Comparison of ENCODE assay signal across 2 cellular contexts in the genomic region with DNA sequence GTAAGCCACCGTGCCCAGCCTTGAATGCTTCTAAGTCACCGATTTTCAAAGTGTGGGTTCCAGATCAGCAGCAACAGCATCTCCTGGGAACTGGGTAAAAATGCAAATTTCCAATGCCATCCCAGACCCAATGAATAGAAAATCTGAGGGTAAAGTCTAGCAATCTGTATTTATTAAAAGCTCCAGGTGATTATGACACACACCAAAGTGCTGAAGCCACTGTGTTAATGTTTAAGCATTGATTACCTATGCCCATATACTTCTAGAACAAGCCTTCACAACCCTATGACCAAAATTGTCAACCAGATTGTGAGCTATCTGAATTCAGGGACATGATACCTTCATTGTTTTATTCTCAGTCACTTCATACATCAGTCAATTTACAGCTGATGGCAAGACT.
TF ChIP-seq lines count a peak whose summit lies in the region.

No MANE protein-coding gene starts in this region.

TF ChIP-seq in liver, 16 proteins besides CTCF, POLR2A, EP300 and RAD21 (continued from another document):
- TF ChIP-seq HNF4A (conservative IDR thresholded peaks at IDR 0.05) (peak; percentile 77 to 81), FOXA2 (IDR thresholded peaks at IDR 0.05) (no peak), RXRA (IDR thresholded peaks at IDR 0.05) (peak; percentile 25 to 29), JUND (IDR thresholded peaks at IDR 0.05) (no peak)
- TF ChIP-seq, protein P1, sequence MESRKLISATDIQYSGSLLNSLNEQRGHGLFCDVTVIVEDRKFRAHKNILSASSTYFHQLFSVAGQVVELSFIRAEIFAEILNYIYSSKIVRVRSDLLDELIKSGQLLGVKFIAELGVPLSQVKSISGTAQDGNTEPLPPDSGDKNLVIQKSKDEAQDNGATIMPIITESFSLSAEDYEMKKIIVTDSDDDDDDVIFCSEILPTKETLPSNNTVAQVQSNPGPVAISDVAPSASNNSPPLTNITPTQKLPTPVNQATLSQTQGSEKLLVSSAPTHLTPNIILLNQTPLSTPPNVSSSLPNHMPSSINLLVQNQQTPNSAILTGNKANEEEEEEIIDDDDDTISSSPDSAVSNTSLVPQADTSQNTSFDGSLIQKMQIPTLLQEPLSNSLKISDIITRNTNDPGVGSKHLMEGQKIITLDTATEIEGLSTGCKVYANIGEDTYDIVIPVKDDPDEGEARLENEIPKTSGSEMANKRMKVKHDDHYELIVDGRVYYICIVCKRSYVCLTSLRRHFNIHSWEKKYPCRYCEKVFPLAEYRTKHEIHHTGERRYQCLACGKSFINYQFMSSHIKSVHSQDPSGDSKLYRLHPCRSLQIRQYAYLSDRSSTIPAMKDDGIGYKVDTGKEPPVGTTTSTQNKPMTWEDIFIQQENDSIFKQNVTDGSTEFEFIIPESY (IDR thresholded peaks at IDR 0.05) = no peak
- TF ChIP-seq, protein P2, sequence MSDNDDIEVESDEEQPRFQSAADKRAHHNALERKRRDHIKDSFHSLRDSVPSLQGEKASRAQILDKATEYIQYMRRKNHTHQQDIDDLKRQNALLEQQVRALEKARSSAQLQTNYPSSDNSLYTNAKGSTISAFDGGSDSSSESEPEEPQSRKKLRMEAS (IDR thresholded peaks at IDR 0.05) = peak; percentile 29

TF ChIP-seq in HepG2, 621 proteins besides CTCF, POLR2A, EP300 and RAD21 (continued from another document):
- TF ChIP-seq, protein P3, sequence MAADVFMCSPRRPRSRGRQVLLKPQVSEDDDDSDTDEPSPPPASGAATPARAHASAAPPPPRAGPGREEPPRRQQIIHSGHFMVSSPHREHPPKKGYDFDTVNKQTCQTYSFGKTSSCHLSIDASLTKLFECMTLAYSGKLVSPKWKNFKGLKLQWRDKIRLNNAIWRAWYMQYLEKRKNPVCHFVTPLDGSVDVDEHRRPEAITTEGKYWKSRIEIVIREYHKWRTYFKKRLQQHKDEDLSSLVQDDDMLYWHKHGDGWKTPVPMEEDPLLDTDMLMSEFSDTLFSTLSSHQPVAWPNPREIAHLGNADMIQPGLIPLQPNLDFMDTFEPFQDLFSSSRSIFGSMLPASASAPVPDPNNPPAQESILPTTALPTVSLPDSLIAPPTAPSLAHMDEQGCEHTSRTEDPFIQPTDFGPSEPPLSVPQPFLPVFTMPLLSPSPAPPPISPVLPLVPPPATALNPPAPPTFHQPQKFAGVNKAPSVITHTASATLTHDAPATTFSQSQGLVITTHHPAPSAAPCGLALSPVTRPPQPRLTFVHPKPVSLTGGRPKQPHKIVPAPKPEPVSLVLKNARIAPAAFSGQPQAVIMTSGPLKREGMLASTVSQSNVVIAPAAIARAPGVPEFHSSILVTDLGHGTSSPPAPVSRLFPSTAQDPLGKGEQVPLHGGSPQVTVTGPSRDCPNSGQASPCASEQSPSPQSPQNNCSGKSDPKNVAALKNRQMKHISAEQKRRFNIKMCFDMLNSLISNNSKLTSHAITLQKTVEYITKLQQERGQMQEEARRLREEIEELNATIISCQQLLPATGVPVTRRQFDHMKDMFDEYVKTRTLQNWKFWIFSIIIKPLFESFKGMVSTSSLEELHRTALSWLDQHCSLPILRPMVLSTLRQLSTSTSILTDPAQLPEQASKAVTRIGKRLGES (CRISPR knock-in tag; IDR thresholded peaks at IDR 0.05; ENCODE audit: borderline replicate concordance) = no peak
- no peak for TF ChIP-seq SATB2 (CRISPR knock-in tag; IDR thresholded peaks at IDR 0.05)
- no peak for TF ChIP-seq ZNF343 (CRISPR knock-in tag; IDR thresholded peaks at IDR 0.05)
- TF ChIP-seq, protein P4, sequence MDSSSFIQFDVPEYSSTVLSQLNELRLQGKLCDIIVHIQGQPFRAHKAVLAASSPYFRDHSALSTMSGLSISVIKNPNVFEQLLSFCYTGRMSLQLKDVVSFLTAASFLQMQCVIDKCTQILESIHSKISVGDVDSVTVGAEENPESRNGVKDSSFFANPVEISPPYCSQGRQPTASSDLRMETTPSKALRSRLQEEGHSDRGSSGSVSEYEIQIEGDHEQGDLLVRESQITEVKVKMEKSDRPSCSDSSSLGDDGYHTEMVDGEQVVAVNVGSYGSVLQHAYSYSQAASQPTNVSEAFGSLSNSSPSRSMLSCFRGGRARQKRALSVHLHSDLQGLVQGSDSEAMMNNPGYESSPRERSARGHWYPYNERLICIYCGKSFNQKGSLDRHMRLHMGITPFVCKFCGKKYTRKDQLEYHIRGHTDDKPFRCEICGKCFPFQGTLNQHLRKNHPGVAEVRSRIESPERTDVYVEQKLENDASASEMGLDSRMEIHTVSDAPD (CRISPR knock-in tag; IDR thresholded peaks at IDR 0.05) = no peak
- TF ChIP-seq ZZZ3 (CRISPR knock-in tag; IDR thresholded peaks at IDR 0.05; ENCODE audit: borderline replicate concordance) = no peak
- TF ChIP-seq ZNF7 (CRISPR knock-in tag; IDR thresholded peaks at IDR 0.05) = no peak
- TF ChIP-seq ZNF713 (CRISPR knock-in tag; IDR thresholded peaks at IDR 0.05) = no peak
- TF ChIP-seq ZNF253 (CRISPR knock-in tag; IDR thresholded peaks at IDR 0.05; ENCODE audit: borderline replicate concordance) = no peak
- TF ChIP-seq ARHGAP35 (CRISPR knock-in tag; IDR thresholded peaks at IDR 0.05; ENCODE audit: borderline replicate concordance) = no peak
- TF ChIP-seq ATF7 (IDR thresholded peaks at IDR 0.05) = no peak
- no peak for TF ChIP-seq ATF7 (CRISPR knock-in tag; IDR thresholded peaks at IDR 0.05)
- TF ChIP-seq ISX (CRISPR knock-in tag; conservative IDR thresholded peaks at IDR 0.05) = no peak
- TF ChIP-seq, protein P5, sequence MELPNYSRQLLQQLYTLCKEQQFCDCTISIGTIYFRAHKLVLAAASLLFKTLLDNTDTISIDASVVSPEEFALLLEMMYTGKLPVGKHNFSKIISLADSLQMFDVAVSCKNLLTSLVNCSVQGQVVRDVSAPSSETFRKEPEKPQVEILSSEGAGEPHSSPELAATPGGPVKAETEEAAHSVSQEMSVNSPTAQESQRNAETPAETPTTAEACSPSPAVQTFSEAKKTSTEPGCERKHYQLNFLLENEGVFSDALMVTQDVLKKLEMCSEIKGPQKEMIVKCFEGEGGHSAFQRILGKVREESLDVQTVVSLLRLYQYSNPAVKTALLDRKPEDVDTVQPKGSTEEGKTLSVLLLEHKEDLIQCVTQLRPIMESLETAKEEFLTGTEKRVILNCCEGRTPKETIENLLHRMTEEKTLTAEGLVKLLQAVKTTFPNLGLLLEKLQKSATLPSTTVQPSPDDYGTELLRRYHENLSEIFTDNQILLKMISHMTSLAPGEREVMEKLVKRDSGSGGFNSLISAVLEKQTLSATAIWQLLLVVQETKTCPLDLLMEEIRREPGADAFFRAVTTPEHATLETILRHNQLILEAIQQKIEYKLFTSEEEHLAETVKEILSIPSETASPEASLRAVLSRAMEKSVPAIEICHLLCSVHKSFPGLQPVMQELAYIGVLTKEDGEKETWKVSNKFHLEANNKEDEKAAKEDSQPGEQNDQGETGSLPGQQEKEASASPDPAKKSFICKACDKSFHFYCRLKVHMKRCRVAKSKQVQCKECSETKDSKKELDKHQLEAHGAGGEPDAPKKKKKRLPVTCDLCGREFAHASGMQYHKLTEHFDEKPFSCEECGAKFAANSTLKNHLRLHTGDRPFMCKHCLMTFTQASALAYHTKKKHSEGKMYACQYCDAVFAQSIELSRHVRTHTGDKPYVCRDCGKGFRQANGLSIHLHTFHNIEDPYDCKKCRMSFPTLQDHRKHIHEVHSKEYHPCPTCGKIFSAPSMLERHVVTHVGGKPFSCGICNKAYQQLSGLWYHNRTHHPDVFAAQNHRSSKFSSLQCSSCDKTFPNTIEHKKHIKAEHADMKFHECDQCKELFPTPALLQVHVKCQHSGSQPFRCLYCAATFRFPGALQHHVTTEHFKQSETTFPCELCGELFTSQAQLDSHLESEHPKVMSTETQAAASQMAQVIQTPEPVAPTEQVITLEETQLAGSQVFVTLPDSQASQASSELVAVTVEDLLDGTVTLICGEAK (IDR thresholded peaks at IDR 0.05) = no peak
- TF ChIP-seq, protein P5 (CRISPR knock-in tag; IDR thresholded peaks at IDR 0.05) = no peak
- no peak for TF ChIP-seq CHCHD3 (CRISPR knock-in tag; IDR thresholded peaks at IDR 0.05)
TF ChIP-seq in HepG2: peak in this region for 0.
